Comparison of ENCODE assay signal across 23 cellular contexts in the genomic region with DNA sequence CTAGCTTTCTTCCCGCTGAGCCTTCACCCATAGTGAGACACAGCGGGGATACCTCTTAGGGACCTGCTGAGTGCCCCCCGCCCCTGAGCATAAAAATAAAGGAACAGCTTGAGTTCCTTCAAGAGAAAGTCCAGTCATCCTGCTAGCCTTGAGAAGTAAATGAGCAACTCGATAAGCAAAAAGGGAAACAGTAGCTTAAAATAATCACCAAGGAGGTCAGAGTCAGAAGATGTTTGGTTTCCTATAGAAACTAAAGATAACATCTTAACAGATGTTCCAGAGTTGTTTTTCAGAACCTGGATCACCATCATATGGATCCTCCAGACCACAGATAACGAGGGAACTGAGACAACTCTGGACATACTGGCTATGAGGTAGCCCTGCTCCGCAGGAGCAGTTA.
DNase-seq lines count a peak whose midpoint lies in the region; TF ChIP-seq lines count a peak whose summit lies in the region.
"Had no signal": no experiment of that assay in that cellular context is flagged by ENCODE, and none has a peak within 500 bp of the region (broad histone marks: within the 10 kb centered on the region; RNA-seq: fewer than 3 reads in every experiment).

No MANE protein-coding gene starts in this region.

- peaks cover 52% of the 10 kb centered on the region for H3K4me1 Mint-ChIP-seq in osteocyte (ENCODE audit: unreplicated experiment)

- intact Hi-C loops in head of caudate nucleus (cut with DNase I), result no loop called here

- peak overlapping the region; percentile 82 for H3K27ac Mint-ChIP-seq in osteocyte (ENCODE audit: unreplicated experiment)
- H3K27ac Mint-ChIP-seq: activated B cell treated with CpG ODN at 0.5 μM for 24 hours; activated CD8-positive, alpha-beta T cell treated with anti-CD3 and anti-CD28 coated beads, Interleukin-2, amount 10 ng/mL, durations not matched to agents 7 days and 5 days; activated naive CD8-positive, alpha-beta T cell; naive thymus-derived CD4-positive, alpha-beta T cell had no signal

- no peaks in the 10 kb centered on the region for H3K9me3 Mint-ChIP-seq in osteocyte (ENCODE audit: unreplicated experiment)

- H3K4me3 Mint-ChIP-seq in osteocyte (ENCODE audit: unreplicated experiment), result no peak overlapping the region
- H3K4me3 Mint-ChIP-seq: activated B cell treated with CpG ODN at 0.5 μM for 24 hours; activated CD8-positive, alpha-beta T cell treated with anti-CD3 and anti-CD28 coated beads, Interleukin-2, amount 10 ng/mL, durations not matched to agents 7 days and 5 days; activated naive CD8-positive, alpha-beta T cell; naive thymus-derived CD4-positive, alpha-beta T cell had no signal

- no peaks in the 10 kb centered on the region for H3K27me3 Mint-ChIP-seq in osteocyte (ENCODE audit: unreplicated experiment)
- H3K27me3 Mint-ChIP-seq: activated B cell treated with CpG ODN at 0.5 μM for 24 hours; activated naive CD8-positive, alpha-beta T cell had no signal

- H3K4me3 ChIP-seq in SK-N-MC, result no peak overlapping the region
- H3K4me3 ChIP-seq: breast epithelium, dorsolateral prefrontal cortex, prostate gland, skin epidermis, uterus had no signal

- H3K36me3 Mint-ChIP-seq in osteocyte (ENCODE audit: unreplicated experiment), result peaks cover 41% of the 10 kb centered on the region
- H3K36me3 Mint-ChIP-seq: activated naive CD8-positive, alpha-beta T cell had no signal

- no peak overlapping the region for H3K9ac ChIP-seq in SK-N-MC (ENCODE audit: insufficient read length)

- H3K9me3 ChIP-seq in SK-N-MC (ENCODE audit: low read depth, low read length), result no peaks in the 10 kb centered on the region
- H3K9me3 ChIP-seq: breast epithelium, prostate gland, uterus had no signal

- 0 out of 2 replicates have a peak overlapping the region, but pooled peaks have one; percentile 21 for H3K27ac ChIP-seq in SK-N-MC
- H3K27ac ChIP-seq: breast epithelium, dorsolateral prefrontal cortex, prostate gland, RWPE1, skin epidermis, uterus had no signal

- peaks cover 13% of the 10 kb centered on the region for H3K36me3 ChIP-seq in SK-N-MC (ENCODE audit: insufficient read depth, low read length)
- H3K36me3 ChIP-seq: breast epithelium, prostate gland, uterus had no signal

- DNase-seq in GDM1 (lab: John Stamatoyannopoulos, UW) (peak; percentile 36), SK-N-MC (ENCODE audit: low read depth, low spot score) (no peak), dermis blood vessel endothelial cell (peak; percentile 48), osteocyte (ENCODE audit: extremely low spot score, unreplicated experiment) (no peak), GM03348 (ENCODE audit: low spot score) (no peak), NCI-H524 (lab: John Stamatoyannopoulos, UW) (no peak), head of caudate nucleus (no peak)
- no peak for DNase-seq in effector CD4-positive, alpha-beta T cell
- DNase-seq: activated B cell treated with CpG ODN at 0.5 μM for 24 hours; activated CD8-positive, alpha-beta T cell treated with anti-CD3 and anti-CD28 coated beads, Interleukin-2, amount 10 ng/mL, durations not matched to agents 7 days and 5 days; activated T-cell treated with anti-CD3 and anti-CD28 coated beads, Interleukin-2, amount 50 U/mL, for 48 hours; Calu3; dorsolateral prefrontal cortex; kidney; naive thymus-derived CD4-positive, alpha-beta T cell; NCI-H187; stimulated activated CD4-positive, alpha-beta T cell treated with anti-CD3 and anti-CD28 coated beads, Interleukin-4, amount 100 ng/mL, for 1 hour; uterus had no signal

- TF ChIP-seq CTCF in osteocyte (IDR thresholded peaks at IDR 0.05), result no peak

Comparison
In these comparisons a context has a peak if more than half of its experiments do, and no peak if none do; other contexts are left out.
1. DNase-seq: peak in GDM1 (single experiment) and dermis blood vessel endothelial cell (single experiment); none in SK-N-MC (single experiment), osteocyte (single experiment), GM03348 (single experiment), NCI-H524 (0 of 2), effector CD4-positive, alpha-beta T cell (single experiment) and head of caudate nucleus (0 of 42).